Comparison of ENCODE assay signal across 12 cellular contexts in the genomic region with DNA sequence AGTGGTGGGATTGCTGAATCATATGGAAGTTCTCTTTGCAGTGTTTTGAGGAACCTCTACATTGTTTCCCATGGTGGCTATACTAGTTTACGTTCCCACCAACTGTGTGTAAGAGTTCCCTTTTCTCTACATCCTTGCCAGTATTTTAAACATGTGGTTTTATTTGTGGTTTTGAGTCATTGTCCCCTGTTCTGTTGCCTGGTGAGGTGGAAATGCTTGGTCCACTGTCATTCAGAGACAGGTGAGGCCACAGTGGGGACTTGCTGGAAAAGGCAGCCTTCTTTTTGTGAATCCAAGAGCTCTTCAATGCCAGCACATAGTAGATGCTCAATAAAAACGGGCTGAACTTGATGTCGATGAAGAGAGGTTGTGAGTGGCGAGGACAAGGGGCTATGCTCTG. TPM values are rescaled to one million over a fixed set of nuclear protein-coding genes. Genes with fewer than 3 reads are reported as not detected.
DNase-seq lines count a peak whose midpoint lies in the region; ATAC-seq and TF ChIP-seq lines count a peak whose summit lies in the region.
"Had no signal": no experiment of that assay in that cellular context is flagged by ENCODE, and none has a peak within 500 bp of the region (broad histone marks: within the 10 kb centered on the region; RNA-seq: fewer than 3 reads in every experiment).

No MANE protein-coding gene starts in this region.

- H3K4me3 Mint-ChIP-seq in activated naive CD4-positive, alpha-beta T cell treated with anti-CD3 and anti-CD28 coated beads for 36 hours, result no peak overlapping the region
- no peak overlapping the region for H3K4me3 Mint-ChIP-seq in activated naive CD4-positive, alpha-beta T cell treated with anti-CD3 and anti-CD28 coated beads, Interleukin-2, amount 10 ng/mL, durations not matched to agents 7 days and 5 days
- no peak overlapping the region for H3K4me3 Mint-ChIP-seq in CD4-positive, alpha-beta T cell
- H3K4me3 Mint-ChIP-seq: endodermal cell, T-cell had no signal

- in situ Hi-C loops in transverse colon (cut with MboI; ENCODE audit: low pct_ligation_motif_present in 1 of 4, low pct_unique_long_range_greater_than_20kb in 1 of 4, low sequenced_read_pairs in 3 of 4), result no loop called here

- H3K9me3 ChIP-seq in transverse colon (no peaks in the 10 kb centered on the region), SK-N-SH (no peaks in the 10 kb centered on the region)
- no peaks in the 10 kb centered on the region for H3K9me3 ChIP-seq in CD4-positive, alpha-beta T cell (ENCODE audit: control insufficient read depth, low read length)
- H3K9me3 ChIP-seq: right atrium auricular region had no signal

- no peak for ATAC-seq in CD4-positive, alpha-beta T cell (ENCODE audit: poor library complexity)
- ATAC-seq: T-cell had no signal

- intact Hi-C loops in activated naive CD4-positive, alpha-beta T cell treated with anti-CD3 and anti-CD28 coated beads for 36 hours (cut with micrococcal nuclease), result loop anchor here (1.0 to 10.0 kb wide), 3 partner anchors 45 to 503 kb away; no protein-coding TSS in a partner anchor
- intact Hi-C loops in transverse colon (cut with DNase I; ENCODE audit: low total_unique reads), result no loop called here
- intact Hi-C loops in CD4-positive, alpha-beta T cell (cut with DNase I, micrococcal nuclease), result no loop called here

- H3K4me1 ChIP-seq in transverse colon, result peaks cover 21 to 54% (median 30%) of the 10 kb centered on the region in 4 donors
- H3K4me1 ChIP-seq in SK-N-SH (ENCODE audit: control insufficient read depth in 1 of 2, insufficient read depth in 2 of 2, low read depth in 1 of 2, low read length in 1 of 2), result peaks cover 35 to 36% of the 10 kb centered on the region in 2 experiments

- H3K4me3 ChIP-seq in fibroblast of villous mesenchyme (ENCODE audit: low read depth, low read length) (no peak overlapping the region), transverse colon (no peak overlapping the region), SK-N-SH (ENCODE audit: low read depth in 2 of 2, low read length in 1 of 2) (no peak overlapping the region)
- H3K4me3 ChIP-seq: right atrium auricular region had no signal

- POLR2A ChIA-PET in SK-N-SH (lab: Yijun Ruan, JAX), result no interaction called here
- POLR2A ChIA-PET in CD4-positive, alpha-beta T cell (lab: Charles Lee), result no interaction called here

- 38 to 85% methylated on average over 1 to 4 of the region's 4 CpGs for WGBS in transverse colon (ENCODE audit: low coverage in 1 of 2), 2 donors
- 91% methylated on average over 4 of the region's 4 CpGs for WGBS in SK-N-SH (ENCODE audit: low lambda C conversion rate)

- no peak for TF ChIP-seq EP300 in transverse colon (IDR thresholded peaks at IDR 0.05; ENCODE audit: low read depth)
- TF ChIP-seq EP300 in SK-N-SH (IDR thresholded peaks at IDR 0.05; ENCODE audit: borderline replicate concordance in 1 of 2, low read depth in 1 of 2, low read length in 1 of 2), result no peak

- DNase-seq in activated naive CD4-positive, alpha-beta T cell treated with anti-CD3 and anti-CD28 coated beads for 36 hours, result peak; percentile 33
- no peak for DNase-seq in activated naive CD4-positive, alpha-beta T cell treated with anti-CD3 and anti-CD28 coated beads, Interleukin-2, amount 10 ng/mL, durations not matched to agents 7 days and 5 days
- DNase-seq in SKM-1 (lab: John Stamatoyannopoulos, UW; ENCODE audit: unreplicated experiment) (peak; percentile 92), fibroblast of villous mesenchyme (ENCODE audit: low read depth) (peak; percentile 47), transverse colon (no peak), SK-N-SH (no peak)
- DNase-seq in CD4-positive, alpha-beta T cell, result no peak
- no peak for DNase-seq in central memory CD4-positive, alpha-beta T cell
- DNase-seq: activated effector memory CD4-positive, alpha-beta T cell treated with Interleukin-2 at 50 U/mL for 16 hours; endodermal cell; T-cell had no signal

- CTCF ChIA-PET in activated naive CD4-positive, alpha-beta T cell treated with anti-CD3 and anti-CD28 coated beads for 36 hours (lab: Charles Lee), result no interaction called here
- CTCF ChIA-PET in activated naive CD4-positive, alpha-beta T cell treated with anti-CD3 and anti-CD28 coated beads, Interleukin-2, amount 10 ng/mL, durations not matched to agents 7 days and 5 days (lab: Charles Lee), result interaction anchor here (1.6 kb wide), 1 partner anchor 41 kb away, joined by 5 read pairs; no protein-coding TSS in a partner anchor
- CTCF ChIA-PET in SK-N-SH (lab: Yijun Ruan, JAX), result interaction anchor here (1.0 to 1.3 kb wide), 3 partner anchors 10 to 117 kb away, joined by 3 to 4 read pairs (median 4); no protein-coding TSS in a partner anchor
- CTCF ChIA-PET in CD4-positive, alpha-beta T cell (lab: Charles Lee), result no interaction called here

- TF ChIP-seq CTCF in fibroblast of villous mesenchyme (IDR thresholded peaks at IDR 0.05; ENCODE audit: insufficient read depth, low read depth, low read length) (no peak), transverse colon (IDR thresholded peaks at IDR 0.05) (no peak), SK-N-SH (IDR thresholded peaks at IDR 0.05) (no peak)
- no peak for TF ChIP-seq CTCF in CD4-positive, alpha-beta T cell (IDR thresholded peaks at IDR 0.05)

- no peak overlapping the region for H2AFZ ChIP-seq in SK-N-SH (ENCODE audit: low read depth)

- H3K36me3 Mint-ChIP-seq in activated naive CD4-positive, alpha-beta T cell treated with anti-CD3 and anti-CD28 coated beads for 36 hours (ENCODE audit: low read depth), result no peaks in the 10 kb centered on the region
- H3K36me3 Mint-ChIP-seq in activated naive CD4-positive, alpha-beta T cell treated with anti-CD3 and anti-CD28 coated beads, Interleukin-2, amount 10 ng/mL, durations not matched to agents 7 days and 5 days, result no peaks in the 10 kb centered on the region
- H3K36me3 Mint-ChIP-seq in CD4-positive, alpha-beta T cell (ENCODE audit: low read depth), result no peaks in the 10 kb centered on the region
- H3K36me3 Mint-ChIP-seq: T-cell had no signal

- peaks cover 63% of the 10 kb centered on the region for H4K20me1 ChIP-seq in SK-N-SH (ENCODE audit: insufficient read depth)

- no peaks in the 10 kb centered on the region for H3K9me2 ChIP-seq in SK-N-SH

- H3K4me1 Mint-ChIP-seq in activated naive CD4-positive, alpha-beta T cell treated with anti-CD3 and anti-CD28 coated beads for 36 hours (ENCODE audit: low read depth), result peaks cover 25% of the 10 kb centered on the region
- peaks cover 28% of the 10 kb centered on the region for H3K4me1 Mint-ChIP-seq in activated naive CD4-positive, alpha-beta T cell treated with anti-CD3 and anti-CD28 coated beads, Interleukin-2, amount 10 ng/mL, durations not matched to agents 7 days and 5 days
- no peaks in the 10 kb centered on the region for H3K4me1 Mint-ChIP-seq in CD4-positive, alpha-beta T cell (ENCODE audit: low read depth)
- H3K4me1 Mint-ChIP-seq: endodermal cell had no signal

- H3K36me3 ChIP-seq in transverse colon (no peaks in the 10 kb centered on the region), SK-N-SH (replicated peaks in 1 of 2; ENCODE audit: control insufficient read depth in 1 of 2, insufficient read depth in 2 of 2, low read length in 1 of 2) (peaks cover 14 to 34% of the 10 kb centered on the region in 2 experiments)

- H3F3A ChIP-seq in SK-N-SH (replicated peaks; ENCODE audit: insufficient read depth), result peaks cover 22% of the 10 kb centered on the region

- H3K9me3 Mint-ChIP-seq in activated naive CD4-positive, alpha-beta T cell treated with anti-CD3 and anti-CD28 coated beads for 36 hours, result no peaks in the 10 kb centered on the region
- no peaks in the 10 kb centered on the region for H3K9me3 Mint-ChIP-seq in activated naive CD4-positive, alpha-beta T cell treated with anti-CD3 and anti-CD28 coated beads, Interleukin-2, amount 10 ng/mL, durations not matched to agents 7 days and 5 days
- no peaks in the 10 kb centered on the region for H3K9me3 Mint-ChIP-seq in CD4-positive, alpha-beta T cell
- H3K9me3 Mint-ChIP-seq: endodermal cell, T-cell had no signal

- peaks cover 31% of the 10 kb centered on the region for H3K79me2 ChIP-seq in SK-N-SH (ENCODE audit: insufficient read depth)

- no peak overlapping the region for H3K27ac Mint-ChIP-seq in activated naive CD4-positive, alpha-beta T cell treated with anti-CD3 and anti-CD28 coated beads for 36 hours
- no peak overlapping the region for H3K27ac Mint-ChIP-seq in activated naive CD4-positive, alpha-beta T cell treated with anti-CD3 and anti-CD28 coated beads, Interleukin-2, amount 10 ng/mL, durations not matched to agents 7 days and 5 days
- H3K27ac Mint-ChIP-seq in CD4-positive, alpha-beta T cell, result no peak overlapping the region
- H3K27ac Mint-ChIP-seq: endodermal cell, T-cell had no signal

- H3K27me3 ChIP-seq in transverse colon (no peaks in the 10 kb centered on the region), SK-N-SH (ENCODE audit: insufficient read depth) (no peaks in the 10 kb centered on the region)
- H3K27me3 ChIP-seq in CD4-positive, alpha-beta T cell (ENCODE audit: control insufficient read depth, insufficient read depth, low read length), result no peaks in the 10 kb centered on the region
- H3K27me3 ChIP-seq: right atrium auricular region had no signal

- H3K27me3 Mint-ChIP-seq in activated naive CD4-positive, alpha-beta T cell treated with anti-CD3 and anti-CD28 coated beads for 36 hours (ENCODE audit: low read depth), result peaks cover 4% of the 10 kb centered on the region
- H3K27me3 Mint-ChIP-seq in activated naive CD4-positive, alpha-beta T cell treated with anti-CD3 and anti-CD28 coated beads, Interleukin-2, amount 10 ng/mL, durations not matched to agents 7 days and 5 days, result peaks cover 29% of the 10 kb centered on the region
- peaks cover 6% of the 10 kb centered on the region for H3K27me3 Mint-ChIP-seq in CD4-positive, alpha-beta T cell

- no peak for TF ChIP-seq POLR2A in transverse colon (IDR thresholded peaks at IDR 0.05)

- H3K4me2 ChIP-seq in SK-N-SH, result no peak overlapping the region

- H3K9ac ChIP-seq in SK-N-SH, result no peak overlapping the region

- no peak for TF ChIP-seq RAD21 in SK-N-SH (IDR thresholded peaks at IDR 0.05; ENCODE audit: low read length)

- H3K27ac ChIP-seq in transverse colon (peak overlapping the region; percentile 81 to 84 (median 82)), SK-N-SH (ENCODE audit: low read depth in 2 of 2, low read length in 1 of 2) (peak overlapping the region in 1 of 2 experiments; percentile 16; a peak in 1 of 4 replicates)
- no peak overlapping the region for H3K27ac ChIP-seq in CD4-positive, alpha-beta T cell (ENCODE audit: low read depth, low read length)

TF ChIP-seq in SK-N-SH, 30 proteins besides CTCF, POLR2A, EP300 and RAD21 (continues in another document):
- TF ChIP-seq TEAD4 (IDR thresholded peaks at IDR 0.05; ENCODE audit: borderline replicate concordance, insufficient read depth) (no peak), EZH2phosphoT487 (IDR thresholded peaks at IDR 0.05; ENCODE audit: borderline replicate concordance, low read depth) (no peak), MEF2A (IDR thresholded peaks at IDR 0.05; ENCODE audit: borderline replicate concordance, low read depth) (no peak)

RNA-seq across cellular contexts. Expression of a gene that starts 44.2 kb away (rescaled TPM):
- 1 to 10 TPM; 1.1 to 1.3 TPM for total RNA-seq in activated naive CD4-positive, alpha-beta T cell treated with anti-CD3 and anti-CD28 coated beads for 36 hours
- total RNA-seq in fibroblast of villous mesenchyme, result 28.1 and 32.2 TPM in 2 replicates
- 10 to 100 TPM; 10.2 to 26.6 (median 14.6) TPM for total RNA-seq in transverse colon
- 15.0 and 15.7 TPM in 2 replicates for polyA plus RNA-seq in SK-N-SH (2012; rRNA removed)
- polyA plus RNA-seq in SK-N-SH (2012; cell fraction: cytosol; rRNA removed), result 8.5 and 12.1 TPM in 2 replicates
- 15.1 and 22.9 TPM in 2 replicates for polyA plus RNA-seq in SK-N-SH (2012; cell fraction: nucleus; rRNA removed)
- under 1 TPM; 0.60 to 0.95 TPM for total RNA-seq in CD4-positive, alpha-beta T cell

Comparison
In these comparisons a context has a peak if more than half of its experiments do, and no peak if none do; other contexts are left out.
1. DNase-seq: peak in activated naive CD4-positive, alpha-beta T cell treated with anti-CD3 and anti-CD28 coated beads for 36 hours (single experiment), SKM-1 (single experiment) and fibroblast of villous mesenchyme (single experiment); none in activated naive CD4-positive, alpha-beta T cell treated with anti-CD3 and anti-CD28 coated beads, Interleukin-2, amount 10 ng/mL, durations not matched to agents 7 days and 5 days (single experiment), transverse colon (single experiment), SK-N-SH (single experiment), CD4-positive, alpha-beta T cell (0 of 10) and central memory CD4-positive, alpha-beta T cell (single experiment).
2. CTCF ChIA-PET loops: an anchor here in activated naive CD4-positive, alpha-beta T cell treated with anti-CD3 and anti-CD28 coated beads, Interleukin-2, amount 10 ng/mL, durations not matched to agents 7 days and 5 days (1.6 kb wide) and SK-N-SH (1.0 to 1.3 kb wide); none called in activated naive CD4-positive, alpha-beta T cell treated with anti-CD3 and anti-CD28 coated beads for 36 hours and CD4-positive, alpha-beta T cell.
3. RNA of a gene that starts 44.2 kb away (total RNA-seq): 28.1 to 32.2 TPM in fibroblast of villous mesenchyme and 10.2 to 26.6 TPM in transverse colon; 1.1 to 1.3 TPM in activated naive CD4-positive, alpha-beta T cell treated with anti-CD3 and anti-CD28 coated beads for 36 hours and 0.60 to 0.95 TPM in CD4-positive, alpha-beta T cell; every median in the first group is over 4 times any median in the second.